Comparison of ENCODE assay signal across 24 cellular contexts in genomic region chr9:128785427-128785826, GRCh38. TPM values are rescaled to one million over a fixed set of nuclear protein-coding genes. Genes with fewer than 3 reads are reported as not detected.
A peak's percentile ranks its signal among the peaks of the same experiment; 100 is the strongest.
DNase-seq lines count a peak whose midpoint lies in the region; ATAC-seq, FAIRE-seq and TF ChIP-seq lines count a peak whose summit lies in the region.
"Had no signal": no experiment of that assay in that cellular context is flagged by ENCODE, and none has a peak within 500 bp of the region (broad histone marks: within the 10 kb centered on the region; RNA-seq: fewer than 3 reads in every experiment).

No MANE protein-coding gene starts in this region.

- no peak overlapping the region for H3K4me2 ChIP-seq in K562 (ENCODE audit: insufficient read depth, low read length)
- H3K4me2 ChIP-seq: A549 had no signal

- no peak overlapping the region for H2AFZ ChIP-seq in K562 (ENCODE audit: low read depth, low read length)

- TF ChIP-seq POLR2A in K562 (conservative IDR thresholded peaks at IDR 0.05) = no peak

- intact Hi-C loops in K562 (cut with micrococcal nuclease) = no loop called here

- TF ChIP-seq RAD21 in K562 (CRISPR knock-in tag; conservative IDR thresholded peaks at IDR 0.05 in 1 of 2, IDR thresholded peaks at IDR 0.05 in 1 of 2) = no peak

- DNase-seq in activated CD4-positive, alpha-beta T cell treated with anti-CD3 and anti-CD28 coated beads, Interleukin-2, amount 10 ng/mL, durations not matched to agents 7 days and 5 days = no peak
- no peak for DNase-seq in activated CD4-positive, alpha-beta T cell treated with anti-CD3 and anti-CD28 coated beads, Interleukin-2, amount 50 U/mL, for 1 hour
- DNase-seq in K562 (ENCODE audit: extremely low read depth in 1 of 4, low spot score in 3 of 4) = no peak
- DNase-seq in stimulated activated naive B cell treated with anti-CD40 and anti-IgM and Interleukin-4, amounts not matched to agents 10 μg/mL and 1 μg/mL and 100 μg/mL, for 72 hours = no peak
- DNase-seq in activated CD8-positive, alpha-beta memory T cell treated with anti-CD3 and anti-CD28 coated beads for 24 hours = no peak
- no peak for DNase-seq in central memory CD4-positive, alpha-beta T cell
- DNase-seq: GM23248; IMR-90; Karpas-422; MG63; NCI-H1105; NCI-H1694; NCI-H2081 treated with DMSO at 0.1 percent for 48 hours; NCI-H748 treated with DMSO at 0.1 percent for 48 hours; NK-92 treated with Interleukin-12 subunit alpha and Interleukin-12 subunit beta, amount 100 ng/mL, for 24 hours had no signal

- H3K9me3 ChIP-seq in HEK293 (ENCODE audit: control insufficient read depth, insufficient read depth, low read depth, low read length) (no peaks in the 10 kb centered on the region), K562 (replicated peaks; ENCODE audit: control insufficient read depth, insufficient read depth, low read depth, low read length) (peaks cover 7% of the 10 kb centered on the region)
- H3K9me3 ChIP-seq: A549 had no signal

- TF ChIP-seq CTCF in HEK293 (tag by site-specific recombination; IDR thresholded peaks at IDR 0.05) (no peak), K562 (IDR thresholded peaks at IDR 0.05 in 2 of 3, conservative IDR thresholded peaks at IDR 0.05 in 1 of 3; ENCODE audit: insufficient read depth in 2 of 3, low read depth in 1 of 3, low read length in 3 of 3) (no peak)

- H3K27me3 ChIP-seq in K562 (ENCODE audit: control insufficient read depth in 2 of 2, insufficient read depth in 2 of 2, low read length in 2 of 2) = no peaks in the 10 kb centered on the region
- H3K27me3 ChIP-seq: MG63 had no signal

- no peak overlapping the region for H3K27ac ChIP-seq in HEK293 (ENCODE audit: extremely low read depth, low read depth, low read length)
- H3K27ac ChIP-seq in K562 (ENCODE audit: extremely low read depth, low read depth, low read length) = no peak overlapping the region
- H3K27ac ChIP-seq: A549, GM23248, HL-60 had no signal

- peaks cover 22% of the 10 kb centered on the region for H3K79me2 ChIP-seq in K562 (ENCODE audit: control insufficient read depth, insufficient read depth, low read length)

- CTCF ChIA-PET in activated CD4-positive, alpha-beta T cell treated with anti-CD3 and anti-CD28 coated beads, Interleukin-2, amount 10 ng/mL, durations not matched to agents 7 days and 5 days (lab: Charles Lee) = interaction anchor here (0.6 to 2.5 kb wide), 6 partner anchors 14 to 1168 kb away, joined by 3 to 12 read pairs (median 3); partner anchors contain the start of gene ENDOG
- CTCF ChIA-PET in HEK293 (lab: Yijun Ruan, JAX) (interaction anchor here (0.7 to 1.4 kb wide), 2 partner anchors 13 to 229 kb away, joined by 3 to 6 read pairs; partner anchors contain the start of gene ZER1), K562 (lab: Yijun Ruan, JAX; ENCODE audit: low intra/inter-chr PET ratio) (no interaction called here)

- in situ Hi-C loops in K562 (cut with MboI) = no loop called here

- peaks cover 4% of the 10 kb centered on the region for H3K9me3 Mint-ChIP-seq in activated CD4-positive, alpha-beta T cell treated with anti-CD3 and anti-CD28 coated beads, Interleukin-2, amount 10 ng/mL, durations not matched to agents 7 days and 5 days
- no peaks in the 10 kb centered on the region for H3K9me3 Mint-ChIP-seq in stimulated activated naive B cell treated with anti-CD40 and anti-IgM and Interleukin-4, amounts not matched to agents 10 μg/mL and 1 μg/mL and 100 μg/mL, for 72 hours

- no peak overlapping the region for H3K9ac ChIP-seq in K562 (ENCODE audit: insufficient read depth in 1 of 2, low read depth in 2 of 2, low read length in 2 of 2)
- H3K9ac ChIP-seq: GM23248 had no signal

- TF ChIP-seq EP300 in K562 (IDR thresholded peaks at IDR 0.05; ENCODE audit: low read length) = no peak

- peaks cover 1% of the 10 kb centered on the region for H3K36me3 Mint-ChIP-seq in activated CD4-positive, alpha-beta T cell treated with anti-CD3 and anti-CD28 coated beads, Interleukin-2, amount 10 ng/mL, durations not matched to agents 7 days and 5 days (ENCODE audit: low read depth)
- H3K36me3 Mint-ChIP-seq in stimulated activated naive B cell treated with anti-CD40 and anti-IgM and Interleukin-4, amounts not matched to agents 10 μg/mL and 1 μg/mL and 100 μg/mL, for 72 hours = peaks cover 30 to 32% of the 10 kb centered on the region in 2 donors

- no TSS peak for BruUV-seq in K562 (replicated peaks; lab: Mats Ljungman, UMichigan)

- no peak for ATAC-seq in K562
- no peak for ATAC-seq in stimulated activated naive B cell treated with anti-CD40 and anti-IgM and Interleukin-4, amounts not matched to agents 10 μg/mL and 1 μg/mL and 100 μg/mL, for 72 hours (replicated peaks)
- ATAC-seq: A549, Right ventricle myocardium inferior had no signal

- no peak for FAIRE-seq in K562 (lab: Jason Lieb, UNC)
- FAIRE-seq: A549, D721Med, GM12892, GM18507, RCC 7860 had no signal

- no peaks in the 10 kb centered on the region for H3K9me1 ChIP-seq in K562 (ENCODE audit: control insufficient read depth, insufficient read depth, low read length)

- peak overlapping the region; percentile 14 for H3K27ac Mint-ChIP-seq in activated CD4-positive, alpha-beta T cell treated with anti-CD3 and anti-CD28 coated beads, Interleukin-2, amount 10 ng/mL, durations not matched to agents 7 days and 5 days
- H3K27ac Mint-ChIP-seq in stimulated activated naive B cell treated with anti-CD40 and anti-IgM and Interleukin-4, amounts not matched to agents 10 μg/mL and 1 μg/mL and 100 μg/mL, for 72 hours = peak overlapping the region; percentile 79

- H3K4me3 ChIP-seq in HEK293 (ENCODE audit: low read depth, low read length) = no peak overlapping the region
- H3K4me3 ChIP-seq in K562 = no peak overlapping the region
- H3K4me3 ChIP-seq: A549, GM23248, HAP-1, MG63 had no signal

- no peaks in the 10 kb centered on the region for H3K4me1 ChIP-seq in HEK293 (ENCODE audit: control insufficient read depth, insufficient read depth, low read length)
- peaks cover 20 to 26% of the 10 kb centered on the region in 2 experiments; a peak in 4 of 5 replicates for H3K4me1 ChIP-seq in K562 (replicated peaks in 1 of 2; ENCODE audit: control insufficient read depth in 2 of 2, insufficient read depth in 2 of 2, low read length in 2 of 2)

- peaks cover 17% of the 10 kb centered on the region for H3K4me1 Mint-ChIP-seq in activated CD4-positive, alpha-beta T cell treated with anti-CD3 and anti-CD28 coated beads, Interleukin-2, amount 10 ng/mL, durations not matched to agents 7 days and 5 days
- peaks cover 26 to 46% of the 10 kb centered on the region in 2 donors for H3K4me1 Mint-ChIP-seq in stimulated activated naive B cell treated with anti-CD40 and anti-IgM and Interleukin-4, amounts not matched to agents 10 μg/mL and 1 μg/mL and 100 μg/mL, for 72 hours

- H3K27me3 Mint-ChIP-seq in activated CD4-positive, alpha-beta T cell treated with anti-CD3 and anti-CD28 coated beads, Interleukin-2, amount 10 ng/mL, durations not matched to agents 7 days and 5 days = no peaks in the 10 kb centered on the region
- no peaks in the 10 kb centered on the region for H3K27me3 Mint-ChIP-seq in stimulated activated naive B cell treated with anti-CD40 and anti-IgM and Interleukin-4, amounts not matched to agents 10 μg/mL and 1 μg/mL and 100 μg/mL, for 72 hours

- no peaks in the 10 kb centered on the region for H4K20me1 ChIP-seq in K562 (replicated peaks; ENCODE audit: control insufficient read depth, insufficient read depth, low read length)

- no peak overlapping the region for H3K4me3 Mint-ChIP-seq in activated CD4-positive, alpha-beta T cell treated with anti-CD3 and anti-CD28 coated beads, Interleukin-2, amount 10 ng/mL, durations not matched to agents 7 days and 5 days
- no peak overlapping the region for H3K4me3 Mint-ChIP-seq in stimulated activated naive B cell treated with anti-CD40 and anti-IgM and Interleukin-4, amounts not matched to agents 10 μg/mL and 1 μg/mL and 100 μg/mL, for 72 hours

- H3K36me3 ChIP-seq in HEK293 (ENCODE audit: control insufficient read depth in 2 of 2, insufficient read depth in 1 of 2, low read length in 2 of 2) = peaks cover 4 to 15% of the 10 kb centered on the region in 2 experiments; a peak in 2 of 3 replicates
- peaks cover 11% of the 10 kb centered on the region for H3K36me3 ChIP-seq in K562 (ENCODE audit: control insufficient read depth, insufficient read depth, low read length)
- H3K36me3 ChIP-seq: MG63 had no signal

- POLR2A ChIA-PET in activated CD4-positive, alpha-beta T cell treated with anti-CD3 and anti-CD28 coated beads, Interleukin-2, amount 10 ng/mL, durations not matched to agents 7 days and 5 days (lab: Charles Lee) = interaction anchor here (0.7 kb wide), 1 partner anchor 51 kb away, joined by 4 read pairs; no protein-coding TSS in a partner anchor
- POLR2A ChIA-PET in HEK293 (lab: Yijun Ruan, JAX) (interaction anchor here (0.6 kb wide), 1 partner anchor 82 kb away, joined by 3 read pairs; no protein-coding TSS in a partner anchor), K562 (lab: Yijun Ruan, JAX) (no interaction called here)

- WGBS in K562 (ENCODE audit: insufficient coverage, low coverage, missing lambda C conversion rate) = 81% methylated on average over 3 of the region's 6 CpGs

RNA-seq across cellular contexts. Expression of gene TBC1D13, which starts 1.6 kb away (rescaled TPM):
- total RNA-seq in activated CD4-positive, alpha-beta T cell treated with anti-CD3 and anti-CD28 coated beads, Interleukin-2, amount 10 ng/mL, durations not matched to agents 7 days and 5 days = 10 to 100 TPM; 18.4 to 21.1 TPM
- 18.2 and 40.1 TPM in 2 replicates for total RNA-seq in K562 (2011; cell fraction: chromatin; rRNA removed; ENCODE audit: low replicate concordance)
- total RNA-seq in K562 (2011; cell fraction: nucleolus; rRNA removed) = 20.8 and 24.3 TPM in 2 replicates
- 19.8 and 21.3 TPM in 2 replicates for total RNA-seq in K562 (2011; cell fraction: nucleoplasm; rRNA removed)
- total RNA-seq in K562 (2014; rRNA removed) = 9.9 and 16.6 TPM in 2 replicates
- 8.0 and 10.5 TPM in 2 replicates for total RNA-seq in K562 (2014; rRNA removed; fragmentation: Illumina TruSeq; extraction: Trizol)
- 11.4 TPM in 2 replicates for total RNA-seq in K562 (2015; rRNA removed; fragmentation: Illumina TruSeq; extraction: Trizol)
- total RNA-seq in K562 (2021) = 24.4 and 27.5 TPM in 2 replicates
- polyA plus RNA-seq in K562 (2011; rRNA removed) = 21.7 and 24.9 TPM in 2 replicates
- 22.3 and 28.3 TPM in 2 replicates for polyA plus RNA-seq in K562 (2011; cell fraction: cytosol; rRNA removed)
- 27.4 and 32.4 TPM in 2 replicates for polyA plus RNA-seq in K562 (2011; cell fraction: nucleus; rRNA removed)
- polyA plus RNA-seq in K562 (2012) = 22.9 and 34.5 TPM in 2 replicates
- 28.7 and 30.5 TPM in 2 replicates for polyA plus RNA-seq in K562 (2014; fragmentation: Illumina TruSeq; extraction: Trizol)
- polyA plus RNA-seq in K562 (2014; fragmentation: Nextera tagmentation; extraction: Ambion mirVana) = 1 to 10 TPM; 2.3 to 3.0 TPM
- 14.3 and 18.6 TPM in 2 replicates for polyA plus RNA-seq in K562 (2014; rRNA removed)
- 15.3 and 16.0 TPM in 2 replicates for polyA minus RNA-seq in K562 (2011; rRNA and poly(A)+ RNA removed)
- polyA minus RNA-seq in K562 (2011; cell fraction: cytosol; rRNA and poly(A)+ RNA removed) = 6.4 and 6.9 TPM in 2 replicates
- 7.1 and 10.0 TPM in 2 replicates for polyA minus RNA-seq in K562 (2011; cell fraction: nucleus; rRNA and poly(A)+ RNA removed)

RNA-seq across cellular contexts. Expression of gene ZER1, which starts 13.7 kb away (rescaled TPM):
- 10 to 100 TPM; 21.3 TPM for total RNA-seq in activated CD4-positive, alpha-beta T cell treated with anti-CD3 and anti-CD28 coated beads, Interleukin-2, amount 10 ng/mL, durations not matched to agents 7 days and 5 days
- 19.8 and 57.5 TPM in 2 replicates for total RNA-seq in K562 (2011; cell fraction: chromatin; rRNA removed; ENCODE audit: low replicate concordance)
- total RNA-seq in K562 (2011; cell fraction: nucleolus; rRNA removed) = 14.3 and 15.0 TPM in 2 replicates
- 15.9 and 22.8 TPM in 2 replicates for total RNA-seq in K562 (2011; cell fraction: nucleoplasm; rRNA removed)
- total RNA-seq in K562 (2014; rRNA removed) (6.8 and 8.4 TPM in 2 replicates), K562 (2014; rRNA removed; fragmentation: Illumina TruSeq; extraction: Trizol) (2.0 and 2.3 TPM in 2 replicates), K562 (2015; rRNA removed; fragmentation: Illumina TruSeq; extraction: Trizol) (3.8 and 4.0 TPM in 2 replicates), K562 (2021) (9.7 and 10.1 TPM in 2 replicates)
- polyA plus RNA-seq in K562 (2011; rRNA removed) (6.5 and 14.3 TPM in 2 replicates), K562 (2014; fragmentation: Illumina TruSeq; extraction: Trizol) (6.2 and 8.6 TPM in 2 replicates), K562 (2014; fragmentation: Nextera tagmentation; extraction: Ambion mirVana) (under 1 TPM; 0.07 to 0.22 TPM), K562 (2014; rRNA removed) (7.1 and 10.7 TPM in 2 replicates)
- 19.3 and 30.6 TPM in 2 replicates for polyA plus RNA-seq in K562 (2011; cell fraction: cytosol; rRNA removed)
- 21.7 and 29.5 TPM in 2 replicates for polyA plus RNA-seq in K562 (2011; cell fraction: nucleus; rRNA removed)
- 8.3 and 21.2 TPM in 2 replicates for polyA plus RNA-seq in K562 (2012)
- 5.8 and 6.2 TPM in 2 replicates for polyA minus RNA-seq in K562 (2011; rRNA and poly(A)+ RNA removed)
- polyA minus RNA-seq in K562 (2011; cell fraction: cytosol; rRNA and poly(A)+ RNA removed) = 8.0 and 10.1 TPM in 2 replicates
- 6.7 and 9.1 TPM in 2 replicates for polyA minus RNA-seq in K562 (2011; cell fraction: nucleus; rRNA and poly(A)+ RNA removed)

RNA-seq across cellular contexts. Expression of gene ENDOG, which starts 32.9 kb away (rescaled TPM):
- 10 to 100 TPM; 10.2 to 11.3 TPM for total RNA-seq in activated CD4-positive, alpha-beta T cell treated with anti-CD3 and anti-CD28 coated beads, Interleukin-2, amount 10 ng/mL, durations not matched to agents 7 days and 5 days
- total RNA-seq in K562 (2011; cell fraction: chromatin; rRNA removed; ENCODE audit: low replicate concordance) = 4.9 and 20.6 TPM in 2 replicates
- 39.7 and 40.4 TPM in 2 replicates for total RNA-seq in K562 (2011; cell fraction: nucleolus; rRNA removed)
- total RNA-seq in K562 (2011; cell fraction: nucleoplasm; rRNA removed) = 11.4 and 14.2 TPM in 2 replicates
- 91.0 and 99.6 TPM in 2 replicates for total RNA-seq in K562 (2014; rRNA removed)
- 6.3 and 8.8 TPM in 2 replicates for total RNA-seq in K562 (2014; rRNA removed; fragmentation: Illumina TruSeq; extraction: Trizol)
- 25.5 and 26.3 TPM in 2 replicates for total RNA-seq in K562 (2015; rRNA removed; fragmentation: Illumina TruSeq; extraction: Trizol)
- total RNA-seq in K562 (2021) = 83.2 and 84.9 TPM in 2 replicates
- polyA plus RNA-seq in K562 (2011; rRNA removed) = 30.0 and 42.1 TPM in 2 replicates
- 52.4 and 156 TPM in 2 replicates for polyA plus RNA-seq in K562 (2011; cell fraction: cytosol; rRNA removed)
- polyA plus RNA-seq in K562 (2011; cell fraction: nucleus; rRNA removed) = 58.2 and 77.0 TPM in 2 replicates
- polyA plus RNA-seq in K562 (2012) = 34.3 and 45.7 TPM in 2 replicates
- 8.7 and 16.3 TPM in 2 replicates for polyA plus RNA-seq in K562 (2014; fragmentation: Illumina TruSeq; extraction: Trizol)
- polyA plus RNA-seq in K562 (2014; fragmentation: Nextera tagmentation; extraction: Ambion mirVana) = 1 to 10 TPM; 1.2 to 3.8 TPM
- polyA plus RNA-seq in K562 (2014; rRNA removed) = 77.2 and 80.2 TPM in 2 replicates
- polyA minus RNA-seq in K562 (2011; rRNA and poly(A)+ RNA removed) = 10.2 and 12.4 TPM in 2 replicates
- 23.4 and 24.1 TPM in 2 replicates for polyA minus RNA-seq in K562 (2011; cell fraction: cytosol; rRNA and poly(A)+ RNA removed)
- polyA minus RNA-seq in K562 (2011; cell fraction: nucleus; rRNA and poly(A)+ RNA removed) = 16.2 and 20.6 TPM in 2 replicates

RNA-seq across cellular contexts. Expression of gene SPOUT1, which starts 44.2 kb away (rescaled TPM):
- 10 to 100 TPM; 60.5 to 75.0 TPM for total RNA-seq in activated CD4-positive, alpha-beta T cell treated with anti-CD3 and anti-CD28 coated beads, Interleukin-2, amount 10 ng/mL, durations not matched to agents 7 days and 5 days
- total RNA-seq in K562 (2011; cell fraction: chromatin; rRNA removed; ENCODE audit: low replicate concordance) = 36.0 and 123 TPM in 2 replicates
- total RNA-seq in K562 (2011; cell fraction: nucleolus; rRNA removed) = 67.4 and 74.2 TPM in 2 replicates
- total RNA-seq in K562 (2011; cell fraction: nucleoplasm; rRNA removed) = 36.3 and 47.1 TPM in 2 replicates
- total RNA-seq in K562 (2014; rRNA removed) (42.9 and 51.1 TPM in 2 replicates), K562 (2014; rRNA removed; fragmentation: Illumina TruSeq; extraction: Trizol) (12.1 and 20.6 TPM in 2 replicates), K562 (2015; rRNA removed; fragmentation: Illumina TruSeq; extraction: Trizol) (29.5 and 33.6 TPM in 2 replicates), K562 (2021) (121 and 133 TPM in 2 replicates)
- polyA plus RNA-seq in K562 (2011; rRNA removed) (50.5 and 79.2 TPM in 2 replicates), K562 (2014; fragmentation: Illumina TruSeq; extraction: Trizol) (37.4 and 49.5 TPM in 2 replicates), K562 (2014; fragmentation: Nextera tagmentation; extraction: Ambion mirVana) (10 to 100 TPM; 10.6 to 13.2 TPM), K562 (2014; rRNA removed) (45.2 and 71.9 TPM in 2 replicates)
- 59.3 and 94.1 TPM in 2 replicates for polyA plus RNA-seq in K562 (2011; cell fraction: cytosol; rRNA removed)
- 201 and 270 TPM in 2 replicates for polyA plus RNA-seq in K562 (2011; cell fraction: nucleus; rRNA removed)
- 54.2 and 74.3 TPM in 2 replicates for polyA plus RNA-seq in K562 (2012)
- 20.6 and 27.5 TPM in 2 replicates for polyA minus RNA-seq in K562 (2011; rRNA and poly(A)+ RNA removed)
- polyA minus RNA-seq in K562 (2011; cell fraction: cytosol; rRNA and poly(A)+ RNA removed) = 24.1 and 29.0 TPM in 2 replicates
- polyA minus RNA-seq in K562 (2011; cell fraction: nucleus; rRNA and poly(A)+ RNA removed) = 23.0 and 42.3 TPM in 2 replicates
